27 cellular contexts compared by ENCODE assay signal in the genomic region with DNA sequence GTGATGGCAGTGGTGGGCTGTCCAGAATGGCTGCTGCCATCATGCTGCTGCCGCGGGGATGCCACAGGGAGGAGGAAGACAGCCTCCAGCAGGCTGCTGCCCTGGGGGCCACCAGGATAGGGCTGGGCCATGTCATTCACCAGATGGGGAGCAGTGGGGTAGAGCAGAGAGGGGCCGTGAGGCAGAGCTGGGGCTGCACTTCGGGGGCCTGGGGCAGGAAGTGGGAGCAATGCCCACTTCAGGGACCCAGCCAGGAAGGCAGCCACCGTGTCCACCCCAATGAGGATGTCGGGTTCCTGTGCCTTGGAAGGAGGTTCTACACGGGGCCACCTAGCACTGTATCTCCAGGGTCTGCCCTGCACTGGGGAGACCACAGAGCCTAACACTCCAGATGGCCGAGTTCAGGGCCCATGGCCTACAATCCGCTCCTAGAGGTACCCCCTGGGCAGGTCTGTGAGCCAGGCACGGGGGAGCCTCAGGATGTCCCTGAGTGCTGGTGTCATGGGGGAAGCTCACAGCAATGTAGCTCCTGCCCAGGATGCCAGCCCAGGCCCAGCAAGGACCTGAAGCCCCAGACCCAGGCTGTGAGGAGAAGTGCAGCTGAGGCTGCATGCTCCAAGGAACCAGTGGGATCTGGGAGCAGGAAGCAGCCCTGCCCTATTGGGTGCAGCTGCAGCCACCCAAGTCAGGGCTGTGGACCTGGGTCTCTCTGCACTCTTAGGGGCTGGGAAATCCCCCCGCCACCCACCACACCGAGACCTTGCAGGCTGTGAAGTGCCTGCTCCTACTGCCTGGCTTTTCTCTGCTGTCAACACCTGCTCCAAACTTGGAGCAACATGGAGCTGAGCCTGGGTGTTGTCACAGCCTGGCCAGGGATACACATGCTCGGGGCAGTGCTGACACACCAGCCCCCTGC.
"Had no signal": no experiment of that assay in that cellular context is flagged by ENCODE, and none has a peak within 500 bp of the region (broad histone marks: within the 10 kb centered on the region; RNA-seq: fewer than 3 reads in every experiment).

No MANE protein-coding gene starts in this region.

- DNase-seq: activated CD4-positive, alpha-beta T cell treated with anti-CD3 and anti-CD28 coated beads for 36 hours; activated CD4-positive, alpha-beta T cell treated with anti-CD3 and anti-CD28 coated beads, Interleukin-2, amount 50 U/mL, for 48 hours; activated effector memory CD4-positive, alpha-beta T cell treated with Interleukin-2 at 50 U/mL for 16 hours; activated naive CD4-positive, alpha-beta T cell treated with anti-CD3 and anti-CD28 coated beads for 36 hours; activated naive CD8-positive, alpha-beta T cell treated with anti-CD3 and anti-CD28 coated beads, Interleukin-2, amount 50 U/mL, for 24 hours; activated T-cell treated with anti-CD3 and anti-CD28 coated beads, Interleukin-2, amount 50 U/mL, for 72 hours; body of pancreas; effector CD8-positive, alpha-beta T cell; erythroblast; foreskin fibroblast; immature natural killer cell; kidney glomerular epithelial cell; midbrain; right lobe of liver; stimulated activated CD4-positive, alpha-beta T cell treated with anti-CD3 and anti-CD28 coated beads, Interleukin-15, amount 100 ng/mL, for 24 hours; stimulated activated naive CD4-positive, alpha-beta T cell; T1000 had no signal

- H3K27ac ChIP-seq: body of pancreas, cardiac muscle cell, hepatocyte, left lung, parathyroid adenoma, right lobe of liver, thoracic aorta had no signal

- H3K9me3 ChIP-seq: right lobe of liver, thoracic aorta had no signal

- H3K27ac Mint-ChIP-seq: activated CD4-positive, alpha-beta T cell treated with anti-CD3 and anti-CD28 coated beads for 36 hours; activated naive CD4-positive, alpha-beta T cell treated with anti-CD3 and anti-CD28 coated beads for 36 hours; activated naive CD8-positive, alpha-beta T cell treated with anti-CD3 and anti-CD28 coated beads, Interleukin-2, amount 50 U/mL, for 24 hours; activated T-cell treated with anti-CD3 and anti-CD28 coated beads, Interleukin-2, amount 50 U/mL, for 72 hours; dendritic cell treated with granulocyte-macrophage colony-stimulating factor and Interleukin-4, amounts not matched to agents 40 ng/mL and 50 ng/mL, for 4 days; immature natural killer cell; natural killer cell treated with Interleukin-12 subunit alpha and Interleukin-12 subunit beta and Interleukin-15 and Interleukin-18, amount 100 ng/mL, for 72 hours; type B pancreatic cell had no signal

- H3K27me3 ChIP-seq: body of pancreas, cardiac muscle cell, hepatocyte, left lung, right lobe of liver had no signal

- H3K4me3 ChIP-seq: body of pancreas, cardiac muscle cell, hepatocyte, left lung, right lobe of liver, smooth muscle cell, thoracic aorta had no signal

- ATAC-seq: activated CD4-positive, alpha-beta T cell treated with anti-CD3 and anti-CD28 coated beads for 36 hours; activated naive CD8-positive, alpha-beta T cell treated with anti-CD3 and anti-CD28 coated beads, Interleukin-2, amount 50 U/mL, for 24 hours; activated T-cell treated with anti-CD3 and anti-CD28 coated beads, Interleukin-2, amount 50 U/mL, for 72 hours; body of pancreas; left lung; WTC11 had no signal

- H3K4me3 Mint-ChIP-seq: activated CD4-positive, alpha-beta T cell treated with anti-CD3 and anti-CD28 coated beads for 36 hours; activated naive CD4-positive, alpha-beta T cell treated with anti-CD3 and anti-CD28 coated beads for 36 hours; activated naive CD8-positive, alpha-beta T cell treated with anti-CD3 and anti-CD28 coated beads, Interleukin-2, amount 50 U/mL, for 24 hours; activated T-cell treated with anti-CD3 and anti-CD28 coated beads, Interleukin-2, amount 50 U/mL, for 72 hours; dendritic cell treated with granulocyte-macrophage colony-stimulating factor and Interleukin-4, amounts not matched to agents 40 ng/mL and 50 ng/mL, for 4 days; immature natural killer cell; natural killer cell treated with Interleukin-12 subunit alpha and Interleukin-12 subunit beta and Interleukin-15 and Interleukin-18, amount 100 ng/mL, for 72 hours; type B pancreatic cell; WTC11 had no signal

- H3K27me3 Mint-ChIP-seq: activated CD4-positive, alpha-beta T cell treated with anti-CD3 and anti-CD28 coated beads for 36 hours; activated naive CD8-positive, alpha-beta T cell treated with anti-CD3 and anti-CD28 coated beads, Interleukin-2, amount 50 U/mL, for 24 hours; dendritic cell treated with granulocyte-macrophage colony-stimulating factor and Interleukin-4, amounts not matched to agents 40 ng/mL and 50 ng/mL, for 4 days; natural killer cell treated with Interleukin-12 subunit alpha and Interleukin-12 subunit beta and Interleukin-15 and Interleukin-18, amount 100 ng/mL, for 72 hours had no signal

- H3K36me3 ChIP-seq: cardiac muscle cell, left lung, right lobe of liver, thoracic aorta had no signal

- H3K4me1 ChIP-seq: body of pancreas, left lung, parathyroid adenoma, right lobe of liver had no signal
